ENCODE assay signal across 8 cellular contexts in the genomic region with DNA sequence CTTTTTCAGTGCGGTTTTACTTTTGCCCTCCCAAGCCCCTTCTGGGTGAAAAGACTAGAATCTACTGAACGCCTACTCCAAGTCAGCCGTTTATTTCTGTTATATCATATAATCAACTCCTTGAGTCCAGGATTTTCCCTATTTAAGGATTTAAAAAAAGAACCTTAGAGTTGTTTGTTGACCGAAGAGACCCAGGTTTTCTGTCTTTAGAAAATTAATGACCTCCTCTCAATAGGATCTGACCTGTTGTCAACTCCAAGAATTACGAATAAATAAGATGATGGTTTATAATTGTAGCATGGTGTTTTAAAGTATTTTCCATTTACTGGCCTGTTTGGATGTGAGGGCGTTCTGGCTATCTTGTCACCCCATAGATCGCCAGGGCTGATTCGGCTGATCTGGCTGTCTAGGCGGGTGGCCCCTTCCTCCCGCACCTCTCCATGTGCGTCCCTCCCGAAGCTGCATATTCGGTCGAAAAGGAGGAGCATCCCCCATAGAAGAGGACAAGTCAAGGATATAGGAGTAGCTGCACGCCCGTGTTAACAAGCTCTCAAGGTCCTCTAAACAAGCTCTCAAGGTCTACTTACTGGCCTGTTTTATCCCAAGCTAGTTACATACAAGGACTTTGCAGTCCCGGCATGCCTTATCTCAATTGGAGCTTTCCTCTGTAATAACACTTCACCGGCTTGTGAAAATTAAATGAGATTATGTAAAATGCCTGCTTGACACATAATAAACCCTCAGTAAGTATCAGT. TPM values are rescaled to one million over a fixed set of nuclear protein-coding genes. Genes with fewer than 3 reads are reported as not detected.
DNase-seq lines count a peak whose midpoint lies in the region; ATAC-seq and TF ChIP-seq lines count a peak whose summit lies in the region.

No MANE protein-coding gene starts in this region.

- peak overlapping the region; percentile 74 for H4K91ac ChIP-seq in IMR-90 (ENCODE audit: insufficient read depth, low read depth, low read length)

- H3K36me3 ChIP-seq in IMR-90 (ENCODE audit: control insufficient read depth, insufficient read depth, low read length) (no peaks in the 10 kb centered on the region), adrenal gland (replicated peaks in 1 of 2) (no peaks in the 10 kb centered on the region), left lung (no peaks in the 10 kb centered on the region), thyroid gland (no peaks in the 10 kb centered on the region)

- TF ChIP-seq RAD21 in IMR-90 (IDR thresholded peaks at IDR 0.05; ENCODE audit: low read length), result no peak

- H3K4me3 ChIP-seq in AG04450 (ENCODE audit: low read depth, low read length), result peak overlapping the region; percentile 93
- H3K4me3 ChIP-seq in IMR-90 (ENCODE audit: insufficient read depth, low read depth, low read length), result peak overlapping the region; percentile 61
- H3K4me3 ChIP-seq in adrenal gland, result peak overlapping the region in 3 of 4 donors; percentile 66 to 92 (median 74)
- peak overlapping the region; percentile 68 to 77 for H3K4me3 ChIP-seq in left lung
- H3K4me3 ChIP-seq in thyroid gland (replicated peaks in 1 of 3), result peak overlapping the region in 2 of 3 donors; percentile 81 to 83

- H3K27me3 ChIP-seq in AG04450 (ENCODE audit: control insufficient read depth, insufficient read depth, low read length), result no peaks in the 10 kb centered on the region
- no peaks in the 10 kb centered on the region for H3K27me3 ChIP-seq in IMR-90 (ENCODE audit: control insufficient read depth, insufficient read depth, low read length)
- no peaks in the 10 kb centered on the region for H3K27me3 ChIP-seq in adrenal gland
- no peaks in the 10 kb centered on the region for H3K27me3 ChIP-seq in left lung
- no peaks in the 10 kb centered on the region for H3K27me3 ChIP-seq in thyroid gland

- H2BK20ac ChIP-seq in IMR-90 (ENCODE audit: low read depth, low read length), result no peak overlapping the region

- CTCF ChIA-PET in AG04450 (lab: Charles Lee), result interaction anchor here (1.7 kb wide), 1 partner anchor 24 kb away, joined by 9 read pairs; no protein-coding TSS in a partner anchor
- CTCF ChIA-PET in IMR-90 (lab: Yijun Ruan, JAX), result interaction anchor here (0.6 to 0.8 kb wide), 3 partner anchors 17 to 542 kb away, joined by 4 to 7 read pairs (median 4); no protein-coding TSS in a partner anchor

- peak overlapping the region; percentile 96 for H2AK5ac ChIP-seq in IMR-90 (ENCODE audit: low read depth, low read length)

- no peak for DNase-seq in AG04450 (ENCODE audit: low read depth, low spot score)
- no peak for DNase-seq in IMR-90
- DNase-seq in adrenal gland, result peak in 4 of 7 donors; percentile 20 to 57 (median 31)
- no peak for DNase-seq in left lung
- no peak for DNase-seq in thyroid gland
- no peak for DNase-seq in NCI-H2196 (lab: John Stamatoyannopoulos, UW; ENCODE audit: unreplicated experiment)
- no peak for DNase-seq in GM13977 (ENCODE audit: low spot score)
- no peak for DNase-seq in SKM-1 treated with dmso at 0.1 percent for 144 hours (lab: John Stamatoyannopoulos, UW; ENCODE audit: unreplicated experiment)

- H3K4ac ChIP-seq in IMR-90 (ENCODE audit: low read depth, low read length), result peak overlapping the region; percentile 96

- peak overlapping the region; percentile 49 for H3K9ac ChIP-seq in IMR-90 (ENCODE audit: low read depth, low read length)

- H3K27ac ChIP-seq in AG04450 (ENCODE audit: low read depth, low read length) (peak overlapping the region; percentile 93), IMR-90 (ENCODE audit: insufficient read depth, low read length) (peak overlapping the region; percentile 90), adrenal gland (peak overlapping the region; percentile 93 to 98 (median 94)), left lung (peak overlapping the region; percentile 89 to 96), thyroid gland (peak overlapping the region in 2 of 3 donors; percentile 89 to 94)

- peaks cover 12% of the 10 kb centered on the region for H3K9me1 ChIP-seq in IMR-90 (ENCODE audit: insufficient read depth, low read length)

- POLR2A ChIA-PET in AG04450 (lab: Yijun Ruan, JAX) (interaction anchor here (0.7 to 3.1 kb wide), 5 partner anchors 14 to 109 kb away, joined by 3 to 35 read pairs (median 3); no protein-coding TSS in a partner anchor), IMR-90 (lab: Charles Lee; ENCODE audit: unreplicated experiment) (interaction anchor here (0.6 to 2.0 kb wide), 2 partner anchors 18 to 24 kb away, joined by 4 to 6 read pairs; no protein-coding TSS in a partner anchor)

- H3K23ac ChIP-seq in IMR-90 (ENCODE audit: low read depth, low read length), result peak overlapping the region; percentile 94; the same call in 1 of the 2 replicates

- WGBS in IMR-90 (ENCODE audit: extremely low coverage in 2 of 2, insufficient read length in 1 of 2), 2 experiments, result no CpG with 5 or more reads among the region's 18 CpGs
- 26 to 34% (median 30%) methylated on average over 18 of the region's 18 CpGs for WGBS in adrenal gland, 4 donors
- 19 to 30% methylated on average over 18 of the region's 18 CpGs for WGBS in thyroid gland, 2 donors

- peak overlapping the region; percentile 79 for H3K4me2 ChIP-seq in IMR-90 (ENCODE audit: low read depth, low read length)

- peaks cover 6 to 28% of the 10 kb centered on the region in 2 experiments; a peak in 3 of 4 replicates for H3K79me1 ChIP-seq in IMR-90 (ENCODE audit: low read depth in 1 of 2, low read length in 2 of 2)

- TF ChIP-seq POLR2A in IMR-90 (IDR thresholded peaks at IDR 0.05; ENCODE audit: low read depth, low read length) (no peak), adrenal gland (IDR thresholded peaks at IDR 0.05) (no peak), thyroid gland (IDR thresholded peaks at IDR 0.05) (no peak)

- in situ Hi-C loops in IMR-90 (cut with MboI; ENCODE audit: low sequenced_read_pairs) (no loop called here), GM13977 (cut with MboI; ENCODE audit: low pct_unique_long_range_greater_than_20kb, low sequenced_read_pairs, unreplicated experiment) (no loop called here)

- no peak for ATAC-seq in IMR-90 (ENCODE audit: low read depth)
- peak; percentile 1 for ATAC-seq in left lung

- peak overlapping the region; percentile 64 to 98 for H4K8ac ChIP-seq in IMR-90 (ENCODE audit: low read depth in 2 of 2, low read length in 2 of 2)

- dilution Hi-C loops in IMR-90 (cut with HindIII; ENCODE audit: low sequenced_read_pairs, unreplicated experiment), result no loop called here

- H2AK9ac ChIP-seq in IMR-90 (replicated peaks; ENCODE audit: low read depth, low read length, poor library complexity), result peak overlapping the region; percentile 93

- H3K4me1 ChIP-seq in IMR-90 (ENCODE audit: control insufficient read depth, insufficient read depth, low read length) (peaks cover 10% of the 10 kb centered on the region), adrenal gland (replicated peaks in 1 of 2) (peaks cover 22 to 29% of the 10 kb centered on the region in 2 donors), left lung (peaks cover 14 to 41% of the 10 kb centered on the region in 2 donors), thyroid gland (peaks cover 24 to 30% of the 10 kb centered on the region in 2 donors)

- H4K20me1 ChIP-seq in IMR-90 (ENCODE audit: insufficient read depth, low read length), result peaks cover 8% of the 10 kb centered on the region; the same call in 1 of the 2 replicates

- peak overlapping the region; percentile 89; the same call in 1 of the 2 replicates for H4K5ac ChIP-seq in IMR-90 (ENCODE audit: low read depth, low read length)

- TF ChIP-seq CTCF in AG04450 (IDR thresholded peaks at IDR 0.05; ENCODE audit: low read depth, low read length) (no peak), IMR-90 (conservative IDR thresholded peaks at IDR 0.05; ENCODE audit: low read depth, low read length) (no peak), adrenal gland (IDR thresholded peaks at IDR 0.05) (no peak), left lung (IDR thresholded peaks at IDR 0.05) (no peak), thyroid gland (IDR thresholded peaks at IDR 0.05) (no peak), GM13977 (IDR thresholded peaks at IDR 0.05; ENCODE audit: extremely low read depth, insufficient read depth, missing control alignments) (no peak)

- peak overlapping the region; percentile 93 for H2BK5ac ChIP-seq in IMR-90 (ENCODE audit: low read depth, low read length, poor library complexity, severe bottlenecking)

- peak overlapping the region; percentile 56; the same call in 1 of the 2 replicates for H2BK120ac ChIP-seq in IMR-90 (ENCODE audit: low read depth, low read length)

- H3K18ac ChIP-seq in IMR-90 (ENCODE audit: low read depth, low read length), result no peak overlapping the region; the same call in 1 of the 2 replicates

- H3K9me3 ChIP-seq in AG04450 (ENCODE audit: control insufficient read depth, insufficient read depth, low read length) (no peaks in the 10 kb centered on the region; the same call in 1 of the 2 replicates), IMR-90 (ENCODE audit: control insufficient read depth, insufficient read depth, low read length) (no peaks in the 10 kb centered on the region), adrenal gland (replicated peaks in 1 of 3) (no peaks in the 10 kb centered on the region), left lung (no peaks in the 10 kb centered on the region), thyroid gland (no peaks in the 10 kb centered on the region)

- peak overlapping the region; percentile 100 for H2AFZ ChIP-seq in IMR-90 (replicated peaks; ENCODE audit: low read length, poor library complexity)

- H3K56ac ChIP-seq in IMR-90 (ENCODE audit: extremely low read depth, insufficient read depth, low read length), result peak overlapping the region; percentile 97

- intact Hi-C loops in IMR-90 (cut with micrococcal nuclease), result no loop called here
- intact Hi-C loops in adrenal gland (cut with DNase I), result no loop called here
- intact Hi-C loops in left lung (cut with DNase I), result no loop called here
- intact Hi-C loops in thyroid gland (cut with DNase I), result loop anchor here (10.0 kb wide), 1 partner anchor 235 kb away; the partner anchor contains the start of gene UBE2R2

- H2BK15ac ChIP-seq in IMR-90 (ENCODE audit: low read depth, low read length), result peak overlapping the region; percentile 27; the same call in 1 of the 3 replicates

- H3K14ac ChIP-seq in IMR-90 (replicated peaks; ENCODE audit: low read depth, low read length), result peak overlapping the region; percentile 78

- BruUV-seq in IMR-90 (replicated peaks; lab: Mats Ljungman, UMichigan), result no TSS peak

TF ChIP-seq in IMR-90, 13 proteins besides CTCF, POLR2A, EP300 and RAD21 (continues in another document):
- TF ChIP-seq CHD1 (IDR thresholded peaks at IDR 0.05; ENCODE audit: low read depth, low read length) (no peak), NFE2L2 (IDR thresholded peaks at IDR 0.05; ENCODE audit: low read depth, low read length) (no peak)

RNA-seq across cellular contexts. Expression of gene UBAP2, which starts 1.1 kb away (rescaled TPM):
- polyA plus RNA-seq in AG04450 (2011; rRNA removed) (17.5 and 18.2 TPM in 2 replicates), IMR-90 (2012; rRNA removed) (25.5 and 31.2 TPM in 2 replicates), adrenal gland (10 to 100 TPM; 21.7 to 59.4 (median 29.0) TPM)
- polyA minus RNA-seq in AG04450 (2011; rRNA and poly(A)+ RNA removed), result 28.1 and 30.6 TPM in 2 replicates
- total RNA-seq in IMR-90 (2012; rRNA removed) (12.5 and 12.9 TPM in 2 replicates), adrenal gland (10 to 100 TPM; 20.9 to 60.0 (median 40.9) TPM), left lung (10 to 100 TPM; 28.2 to 40.3 TPM), thyroid gland (10 to 100 TPM; 30.3 to 48.5 (median 35.5) TPM)
- polyA plus RNA-seq in IMR-90 (2012; cell fraction: cytosol; rRNA removed), result 11.7 and 23.9 TPM in 2 replicates
- 38.2 and 67.3 TPM in 2 replicates for polyA plus RNA-seq in IMR-90 (2012; cell fraction: nucleus; rRNA removed; ENCODE audit: low replicate concordance)

Comparison
In these comparisons a context has a peak if more than half of its experiments do, and no peak if none do; other contexts are left out.
1. DNase-seq: peak in adrenal gland (4 of 7); none in AG04450 (single experiment), IMR-90 (single experiment), left lung (0 of 2), thyroid gland (0 of 2), NCI-H2196 (single experiment), GM13977 (single experiment) and SKM-1 treated with dmso at 0.1 percent for 144 hours (single experiment).
2. Peak in every context shown above with its lines, with median percentiles within 50 percentile points of each other: H3K27ac ChIP-seq and H3K4me3 ChIP-seq.